In the genomic region with DNA sequence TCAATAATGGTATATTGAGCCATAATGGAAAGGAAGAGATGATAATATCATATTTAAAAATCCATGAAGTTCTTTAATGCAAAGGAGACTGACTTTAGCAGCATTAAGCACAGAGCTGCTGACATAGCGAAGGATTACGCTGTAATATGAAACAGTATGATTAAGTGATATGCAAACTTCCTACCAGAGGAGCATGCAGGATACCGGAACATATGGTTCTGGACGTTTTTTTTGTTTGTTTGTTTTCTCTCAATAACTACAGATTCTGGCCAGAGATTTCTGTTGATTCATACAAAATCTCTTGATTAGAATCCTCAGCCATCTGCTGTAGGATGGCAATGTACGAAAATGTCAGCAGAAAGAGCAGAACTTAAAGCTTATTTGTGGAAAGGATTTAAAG, we compare ENCODE assay signal across 22 cellular contexts.
DNase-seq lines count a peak whose midpoint lies in the region; ATAC-seq and TF ChIP-seq lines count a peak whose summit lies in the region.
"Had no signal": no experiment of that assay in that cellular context is flagged by ENCODE, and none has a peak within 500 bp of the region (broad histone marks: within the 10 kb centered on the region; RNA-seq: fewer than 3 reads in every experiment).

No MANE protein-coding gene starts in this region.

- WGBS in GM23248 (ENCODE audit: low coverage in 1 of 2, low lambda C conversion rate in 2 of 2, missing lambda C conversion rate in 2 of 2), 2 experiments: 19 to 23% methylated on average over 5 of the region's 5 CpGs
- WGBS in hepatocyte (ENCODE audit: low lambda C conversion rate, missing lambda C conversion rate): 58% methylated on average over 5 of the region's 5 CpGs

- H4K20me1 ChIP-seq in GM23248 (ENCODE audit: insufficient read depth) (no peaks in the 10 kb centered on the region), hepatocyte (ENCODE audit: insufficient read depth, poor library complexity, severe bottlenecking) (no peaks in the 10 kb centered on the region)

- H3K9me3 ChIP-seq in GM23248 (ENCODE audit: low read depth): no peaks in the 10 kb centered on the region
- no peaks in the 10 kb centered on the region for H3K9me3 ChIP-seq in SK-N-MC (ENCODE audit: low read depth, low read length)
- H3K9me3 ChIP-seq in hepatocyte (ENCODE audit: low read depth): no peaks in the 10 kb centered on the region
- H3K9me3 ChIP-seq: Caco-2 had no signal

- peaks cover 0 to 3% (median 0%) of the 10 kb centered on the region in 3 donors for H3K27me3 Mint-ChIP-seq in CD14-positive monocyte (ENCODE audit: low read depth in 3 of 3)
- H3K27me3 Mint-ChIP-seq: activated CD4-positive, alpha-beta memory T cell treated with anti-CD3 and anti-CD28 coated beads, Interleukin-2, amount 10 ng/mL, durations not matched to agents 7 days and 5 days had no signal

- peaks cover 0 to 5% (median 2%) of the 10 kb centered on the region in 7 donors for H3K9me3 Mint-ChIP-seq in CD14-positive monocyte

- ATAC-seq in GM19397 (IDR thresholded peaks at IDR 0.05; ENCODE audit: unreplicated experiment): no peak
- ATAC-seq: foreskin keratinocyte had no signal

- no peak overlapping the region for H3K27ac Mint-ChIP-seq in CD14-positive monocyte
- H3K27ac Mint-ChIP-seq: activated CD4-positive, alpha-beta memory T cell treated with anti-CD3 and anti-CD28 coated beads, Interleukin-2, amount 10 ng/mL, durations not matched to agents 7 days and 5 days had no signal

- intact Hi-C loops in CD14-positive monocyte (cut with micrococcal nuclease): no loop called here

- no peaks in the 10 kb centered on the region for H3K36me3 ChIP-seq in GM23248 (ENCODE audit: low read depth)
- H3K36me3 ChIP-seq in SK-N-MC (ENCODE audit: insufficient read depth, low read length): no peaks in the 10 kb centered on the region
- no peaks in the 10 kb centered on the region for H3K36me3 ChIP-seq in hepatocyte (replicated peaks; ENCODE audit: insufficient read depth, low read depth)
- H3K36me3 ChIP-seq: cardiac muscle cell had no signal

- no peaks in the 10 kb centered on the region for H3F3A ChIP-seq in GM23248 (ENCODE audit: insufficient read depth)

- in situ Hi-C loops in GM23248 (cut with MboI): no loop called here

- H3K4me2 ChIP-seq in GM23248 (ENCODE audit: unreplicated experiment) (peak overlapping the region; percentile 46), hepatocyte (peak overlapping the region; percentile 63)

- H3K4me3 Mint-ChIP-seq in CD14-positive monocyte: no peak overlapping the region
- H3K4me3 Mint-ChIP-seq: activated CD4-positive, alpha-beta memory T cell treated with anti-CD3 and anti-CD28 coated beads, Interleukin-2, amount 10 ng/mL, durations not matched to agents 7 days and 5 days had no signal

- no peak for TF ChIP-seq CTCF in hepatocyte (IDR thresholded peaks at IDR 0.05; ENCODE audit: poor library complexity)
- TF ChIP-seq CTCF in CD14-positive monocyte (IDR thresholded peaks at IDR 0.05): no peak

- peak; percentile 12 for DNase-seq in GM23248
- peak; percentile 60 for DNase-seq in NCI-H2171 treated with DMSO at 0.1 percent for 48 hours (lab: John Stamatoyannopoulos, UW)
- DNase-seq in SK-N-MC (ENCODE audit: low read depth, low spot score): peak; percentile 20
- no peak for DNase-seq in hepatocyte (ENCODE audit: low spot score)
- no peak for DNase-seq in NOMO-1 treated with DMSO at 0.1 percent for 48 hours (lab: John Stamatoyannopoulos, UW; ENCODE audit: unreplicated experiment)
- no peak for DNase-seq in CD14-positive monocyte (ENCODE audit: low spot score)
- DNase-seq: activated CD4-positive, alpha-beta memory T cell treated with anti-CD3 and anti-CD28 coated beads, Interleukin-2, amount 10 ng/mL, durations not matched to agents 7 days and 5 days; activated CD4-positive, CD25-positive, alpha-beta regulatory T cell; activated T-cell treated with anti-CD3 and anti-CD28 coated beads for 4 hours; amniotic stem cell; Caco-2; dermis blood vessel endothelial cell; foreskin keratinocyte; islet precursor cell; mammary epithelial cell; NCI-H1417 treated with DMSO at 0.1 percent for 48 hours; NCI-H446 treated with DMSO at 0.1 percent for 48 hours; stimulated activated CD4-positive, alpha-beta T cell treated with anti-CD3 and anti-CD28 coated beads, Interleukin-12 subunit alpha, Interleukin-12 subunit beta, amount 100 ng/mL, for 4 hours; T-helper 9 cell had no signal

- peak overlapping the region; percentile 49; the same call in 1 of the 2 replicates for H3K4me3 ChIP-seq in GM23248
- peak overlapping the region; percentile 60 for H3K4me3 ChIP-seq in SK-N-MC
- no peak overlapping the region for H3K4me3 ChIP-seq in hepatocyte
- H3K4me3 ChIP-seq: cardiac muscle cell had no signal

- H3K9me2 ChIP-seq in GM23248 (ENCODE audit: insufficient read depth) (no peaks in the 10 kb centered on the region), hepatocyte (replicated peaks; ENCODE audit: insufficient read depth) (no peaks in the 10 kb centered on the region)

- H3K27ac ChIP-seq in GM23248: no peak overlapping the region
- H3K27ac ChIP-seq in SK-N-MC: peak overlapping the region; percentile 37
- no peak overlapping the region for H3K27ac ChIP-seq in hepatocyte
- H3K27ac ChIP-seq: cardiac muscle cell, foreskin keratinocyte, HL-60 had no signal

- H3K9ac ChIP-seq in GM23248 (peak overlapping the region; percentile 34; the same call in 1 of the 2 replicates), SK-N-MC (ENCODE audit: insufficient read length) (peak overlapping the region; percentile 52)

- no peaks in the 10 kb centered on the region for H3K36me3 Mint-ChIP-seq in CD14-positive monocyte

- H3K79me2 ChIP-seq in GM23248 (ENCODE audit: insufficient read depth) (no peaks in the 10 kb centered on the region), hepatocyte (no peaks in the 10 kb centered on the region)

- H2AFZ ChIP-seq in GM23248 (peak overlapping the region; percentile 88), hepatocyte (no peak overlapping the region)

- H3K4me1 ChIP-seq in GM23248 (ENCODE audit: insufficient read depth) (no peaks in the 10 kb centered on the region), hepatocyte (ENCODE audit: insufficient read depth) (no peaks in the 10 kb centered on the region)
- H3K4me1 ChIP-seq: Caco-2, foreskin keratinocyte had no signal

- H3K27me3 ChIP-seq in GM23248 (replicated peaks; ENCODE audit: insufficient read depth): no peaks in the 10 kb centered on the region
- H3K27me3 ChIP-seq in hepatocyte: no peaks in the 10 kb centered on the region
- H3K27me3 ChIP-seq: cardiac muscle cell, foreskin keratinocyte had no signal

- no peaks in the 10 kb centered on the region for H3K4me1 Mint-ChIP-seq in CD14-positive monocyte
- H3K4me1 Mint-ChIP-seq: activated CD4-positive, alpha-beta memory T cell treated with anti-CD3 and anti-CD28 coated beads, Interleukin-2, amount 10 ng/mL, durations not matched to agents 7 days and 5 days had no signal

Comparison
In these comparisons a context has a peak if more than half of its experiments do, and no peak if none do; other contexts are left out.
1. DNase-seq: peak in GM23248 (single experiment), NCI-H2171 treated with DMSO at 0.1 percent for 48 hours (single experiment) and SK-N-MC (single experiment); none in hepatocyte (single experiment), NOMO-1 treated with DMSO at 0.1 percent for 48 hours (single experiment) and CD14-positive monocyte (single experiment).